ENCODE assay signal across 1 cellular context in genomic region chr10:94006591-94007550, GRCh38.
A peak's percentile ranks its signal among the peaks of the same experiment; 100 is the strongest.
TF ChIP-seq lines count a peak whose summit lies in the region.

No MANE protein-coding gene starts in this region.

TF ChIP-seq in SK-N-SH treated with all-trans-retinoic acid at 6 μM for 48 hours, 23 proteins besides CTCF, POLR2A, EP300 and RAD21 (continued from another document):
- TF ChIP-seq, protein P1, sequence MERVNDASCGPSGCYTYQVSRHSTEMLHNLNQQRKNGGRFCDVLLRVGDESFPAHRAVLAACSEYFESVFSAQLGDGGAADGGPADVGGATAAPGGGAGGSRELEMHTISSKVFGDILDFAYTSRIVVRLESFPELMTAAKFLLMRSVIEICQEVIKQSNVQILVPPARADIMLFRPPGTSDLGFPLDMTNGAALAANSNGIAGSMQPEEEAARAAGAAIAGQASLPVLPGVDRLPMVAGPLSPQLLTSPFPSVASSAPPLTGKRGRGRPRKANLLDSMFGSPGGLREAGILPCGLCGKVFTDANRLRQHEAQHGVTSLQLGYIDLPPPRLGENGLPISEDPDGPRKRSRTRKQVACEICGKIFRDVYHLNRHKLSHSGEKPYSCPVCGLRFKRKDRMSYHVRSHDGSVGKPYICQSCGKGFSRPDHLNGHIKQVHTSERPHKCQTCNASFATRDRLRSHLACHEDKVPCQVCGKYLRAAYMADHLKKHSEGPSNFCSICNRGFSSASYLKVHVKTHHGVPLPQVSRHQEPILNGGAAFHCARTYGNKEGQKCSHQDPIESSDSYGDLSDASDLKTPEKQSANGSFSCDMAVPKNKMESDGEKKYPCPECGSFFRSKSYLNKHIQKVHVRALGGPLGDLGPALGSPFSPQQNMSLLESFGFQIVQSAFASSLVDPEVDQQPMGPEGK (CRISPR knock-in tag; IDR thresholded peaks at IDR 0.05; ENCODE audit: borderline replicate concordance), result no peak
- TF ChIP-seq CSDC2 (CRISPR knock-in tag; IDR thresholded peaks at IDR 0.05) (no peak), ZNF70 (CRISPR knock-in tag; IDR thresholded peaks at IDR 0.05) (no peak), ZC3H10 (CRISPR knock-in tag; IDR thresholded peaks at IDR 0.05) (no peak), OSR1 (CRISPR knock-in tag; IDR thresholded peaks at IDR 0.05) (no peak), POU6F1 (CRISPR knock-in tag; IDR thresholded peaks at IDR 0.05; ENCODE audit: borderline replicate concordance, low read depth) (no peak), PPARA (CRISPR knock-in tag; IDR thresholded peaks at IDR 0.05; ENCODE audit: borderline replicate concordance) (no peak), ZNF8 (CRISPR knock-in tag; IDR thresholded peaks at IDR 0.05) (no peak), ISL1 (CRISPR knock-in tag; IDR thresholded peaks at IDR 0.05) (peak; percentile 80), ARNTL (CRISPR knock-in tag; IDR thresholded peaks at IDR 0.05; ENCODE audit: borderline replicate concordance, low read depth) (no peak)
TF ChIP-seq in SK-N-SH treated with all-trans-retinoic acid at 6 μM for 48 hours: peak in this region for 3.
